In the genomic region with DNA sequence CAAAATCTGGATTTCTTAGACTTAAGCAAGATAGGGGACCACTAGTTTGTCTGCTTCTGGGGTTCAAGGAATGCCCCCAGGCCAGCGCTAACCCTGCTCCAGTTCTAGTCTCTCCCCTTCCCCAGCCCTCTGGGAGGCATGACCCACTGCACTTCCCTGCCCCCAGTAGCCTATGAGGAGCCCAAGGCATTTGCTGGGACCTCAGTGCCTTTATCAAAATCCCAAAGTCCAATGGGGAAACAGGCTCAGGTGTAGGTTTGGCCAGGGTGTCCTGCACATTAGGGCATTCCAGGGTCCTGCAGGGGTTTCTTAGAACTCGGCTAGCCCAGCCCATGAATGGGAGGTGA, we compare ENCODE assay signal across 8 cellular contexts. TPM values are rescaled to one million over a fixed set of nuclear protein-coding genes. Genes with fewer than 3 reads are reported as not detected.
DNase-seq lines count a peak whose midpoint lies in the region; ATAC-seq and TF ChIP-seq lines count a peak whose summit lies in the region.

No MANE protein-coding gene starts in this region.

- H3K27ac Mint-ChIP-seq in nephron progenitor cell, result no peak overlapping the region

- ATAC-seq in HG02798 (IDR thresholded peaks at IDR 0.05; ENCODE audit: poor library complexity, unreplicated experiment), result no peak
- ATAC-seq in GM18517 (IDR thresholded peaks at IDR 0.05; ENCODE audit: unreplicated experiment), result no peak

- H3K4me3 Mint-ChIP-seq in nephron progenitor cell, result peak overlapping the region; percentile 87

- TF ChIP-seq CTCF in BJ (IDR thresholded peaks at IDR 0.05; ENCODE audit: insufficient read depth, low read depth, low read length) (no peak), OCI-LY1 (IDR thresholded peaks at IDR 0.05; ENCODE audit: low read length) (no peak), nephron progenitor cell (IDR thresholded peaks at IDR 0.05) (no peak)

- H3K4me2 ChIP-seq in OCI-LY1 (ENCODE audit: low read length), result peak overlapping the region; percentile 72

- no peaks in the 10 kb centered on the region for H3K9me2 ChIP-seq in OCI-LY1 (ENCODE audit: low read depth, low read length)

- peak overlapping the region; percentile 83 for H3K9ac ChIP-seq in OCI-LY1 (ENCODE audit: low read length)

- H3K27me3 ChIP-seq in BJ (ENCODE audit: control insufficient read depth, insufficient read depth, low read length) (no peaks in the 10 kb centered on the region), OCI-LY1 (ENCODE audit: insufficient read depth, low read length) (no peaks in the 10 kb centered on the region)
- no peaks in the 10 kb centered on the region for H3K27me3 ChIP-seq in effector memory CD4-positive, alpha-beta T cell (replicated peaks; ENCODE audit: control insufficient read depth, insufficient read depth, low read length, poor library complexity, severe bottlenecking)

- H3K27ac ChIP-seq in OCI-LY1 (ENCODE audit: low read depth, low read length, poor library complexity, severe bottlenecking), result peak overlapping the region; percentile 46
- peak overlapping the region; percentile 98 for H3K27ac ChIP-seq in effector memory CD4-positive, alpha-beta T cell (ENCODE audit: insufficient read depth, low read length, poor library complexity, severe bottlenecking)

- no peaks in the 10 kb centered on the region; the same call in 1 of the 2 replicates for H3F3A ChIP-seq in OCI-LY1 (ENCODE audit: insufficient read depth, low read length)

- POLR2A ChIA-PET in BJ (lab: Charles Lee), result no interaction called here

- CTCF ChIA-PET in BJ (lab: Yijun Ruan, JAX), result interaction anchor here (0.6 to 1.5 kb wide), 2 partner anchors 11 to 80 kb away, joined by 3 to 4 read pairs; no protein-coding TSS in a partner anchor

- H3K4me3 ChIP-seq in BJ (ENCODE audit: low read depth, low read length), result peak overlapping the region; percentile 7; the same call in 1 of the 2 replicates
- H3K4me3 ChIP-seq in OCI-LY1 (ENCODE audit: low read depth, low read length, poor library complexity, severe bottlenecking), result peak overlapping the region; percentile 72
- H3K4me3 ChIP-seq in effector memory CD4-positive, alpha-beta T cell (ENCODE audit: insufficient read depth, low read depth, low read length, poor library complexity, severe bottlenecking), result peak overlapping the region; percentile 97

- H3K79me2 ChIP-seq in OCI-LY1 (ENCODE audit: insufficient read depth, low read length), result peaks cover 46% of the 10 kb centered on the region; the same call in 1 of the 2 replicates

- no peaks in the 10 kb centered on the region for H4K20me1 ChIP-seq in OCI-LY1 (ENCODE audit: insufficient read depth, low read length)

- H3K4me1 ChIP-seq in OCI-LY1 (ENCODE audit: insufficient read depth, low read length, severe bottlenecking), result peaks cover 55% of the 10 kb centered on the region
- peaks cover 51% of the 10 kb centered on the region for H3K4me1 ChIP-seq in effector memory CD4-positive, alpha-beta T cell (ENCODE audit: control insufficient read depth, insufficient read depth, low read length, poor library complexity, severe bottlenecking)

- no peak overlapping the region for H2AFZ ChIP-seq in OCI-LY1 (ENCODE audit: low read length)

- H3K27me3 Mint-ChIP-seq in nephron progenitor cell (ENCODE audit: low read depth, poor library complexity), result peaks cover 18% of the 10 kb centered on the region

- H3K36me3 ChIP-seq in BJ (ENCODE audit: control insufficient read depth, insufficient read depth, low read length) (no peaks in the 10 kb centered on the region), OCI-LY1 (ENCODE audit: insufficient read depth, low read length) (peaks cover 8% of the 10 kb centered on the region)
- no peaks in the 10 kb centered on the region for H3K36me3 ChIP-seq in effector memory CD4-positive, alpha-beta T cell (ENCODE audit: control insufficient read depth, insufficient read depth, low read length)

- H3K36me3 Mint-ChIP-seq in nephron progenitor cell (ENCODE audit: low read depth), result no peaks in the 10 kb centered on the region

- H3K4me1 Mint-ChIP-seq in nephron progenitor cell, result peaks cover 50% of the 10 kb centered on the region

- DNase-seq in BJ (ENCODE audit: low read depth) (no peak), nephron progenitor cell (no peak), 8988T (no peak), posterior vena cava (ENCODE audit: low spot score) (no peak)
- DNase-seq in effector memory CD4-positive, alpha-beta T cell, result no peak

- intact Hi-C loops in posterior vena cava (cut with DNase I), result loop anchor here (5.0 to 10.0 kb wide), 2 partner anchors 73 to 80 kb away; no protein-coding TSS in a partner anchor

- no peaks in the 10 kb centered on the region for H3K9me3 ChIP-seq in OCI-LY1 (ENCODE audit: low read length)
- H3K9me3 ChIP-seq in effector memory CD4-positive, alpha-beta T cell (ENCODE audit: control insufficient read depth, low read length), result no peaks in the 10 kb centered on the region

- H3K9me3 Mint-ChIP-seq in nephron progenitor cell, result no peaks in the 10 kb centered on the region

RNA-seq across cellular contexts. Expression of gene IL4R, which starts 1.2 kb away (rescaled TPM):
- polyA plus RNA-seq in BJ (2011; rRNA removed), result 17.3 and 25.4 TPM in 2 replicates
- 12.8 and 26.1 TPM in 2 replicates for polyA minus RNA-seq in BJ (2011; rRNA and poly(A)+ RNA removed)
- total RNA-seq in posterior vena cava, result 100 to 1,000 TPM in 1 of 2 donors, 10 to 100 TPM in 1; 99.2 to 112 TPM

RNA-seq across cellular contexts. Expression of gene NSMCE1, which starts 46.4 kb away (rescaled TPM):
- polyA plus RNA-seq in BJ (2011; rRNA removed), result 31.7 and 34.3 TPM in 2 replicates
- 27.5 and 61.5 TPM in 2 replicates for polyA minus RNA-seq in BJ (2011; rRNA and poly(A)+ RNA removed)
- total RNA-seq in posterior vena cava, result 10 to 100 TPM; 45.3 to 52.0 TPM

Comparison
In these comparisons a context has a peak if more than half of its experiments do, and no peak if none do; other contexts are left out.
1. H3K4me3 ChIP-seq: peak in every context shown above with its lines; median percentile 97 in effector memory CD4-positive, alpha-beta T cell; 72 in OCI-LY1; 7 in BJ.